Comparison of ENCODE assay signal across 16 cellular contexts in the genomic region with DNA sequence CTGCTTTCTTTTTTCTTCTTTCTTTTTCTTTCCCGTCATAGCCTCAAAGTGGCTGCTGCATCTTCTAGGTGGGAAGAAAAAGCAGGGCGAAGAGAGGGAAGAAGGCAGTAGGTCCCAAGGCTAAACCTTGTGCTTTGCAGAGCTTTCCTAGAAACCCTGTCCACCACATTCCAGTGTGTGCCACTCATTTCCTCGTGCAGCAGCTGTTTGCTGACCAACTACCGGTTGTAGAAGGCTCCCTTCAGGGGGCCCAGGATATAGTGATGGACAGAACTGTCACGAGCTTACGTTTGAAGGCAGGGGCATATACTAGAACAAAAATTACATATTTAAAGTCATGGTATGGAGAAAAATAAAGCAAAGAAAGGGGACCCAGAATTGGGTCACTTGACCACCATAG.
DNase-seq lines count a peak whose midpoint lies in the region; ATAC-seq and TF ChIP-seq lines count a peak whose summit lies in the region.
"Had no signal": no experiment of that assay in that cellular context is flagged by ENCODE, and none has a peak within 500 bp of the region (broad histone marks: within the 10 kb centered on the region; RNA-seq: fewer than 3 reads in every experiment).

No MANE protein-coding gene starts in this region.

- ATAC-seq in GM19452 (IDR thresholded peaks at IDR 0.05; ENCODE audit: unreplicated experiment) = no peak
- ATAC-seq in GM18517 (IDR thresholded peaks at IDR 0.05; ENCODE audit: unreplicated experiment) = no peak
- ATAC-seq: K562 had no signal

- peak overlapping the region; percentile 79 for H3K27ac ChIP-seq in PC-9
- peak overlapping the region; percentile 34 for H3K27ac ChIP-seq in osteoblast (ENCODE audit: low read depth, low read length)
- H3K27ac ChIP-seq: BLaER1, left ventricle myocardium inferior, vagina had no signal

- CTCF ChIA-PET in Caco-2 (lab: Charles Lee) (interaction anchor here (1.2 kb wide), 1 partner anchor 41 kb away, joined by 4 read pairs; no protein-coding TSS in a partner anchor), PC-9 (lab: Charles Lee) (interaction anchor here (0.7 kb wide), 2 partner anchors 138 to 1101 kb away, joined by 4 to 10 read pairs; no protein-coding TSS in a partner anchor)

- H2AFZ ChIP-seq in PC-9 (no peak overlapping the region), osteoblast (ENCODE audit: low read length) (no peak overlapping the region)

- intact Hi-C loops in Caco-2 (cut with micrococcal nuclease; ENCODE audit: unreplicated experiment) (loop anchor here (1.0 to 2.0 kb wide), 2 partner anchors 19 to 30 kb away; no protein-coding TSS in a partner anchor), PC-9 (cut with micrococcal nuclease; ENCODE audit: unreplicated experiment) (loop anchor here (1.0 to 2.0 kb wide), 5 partner anchors 39 to 252 kb away; a partner anchor contains a TSS)

- BruUV-seq in Caco-2 (replicated peaks; lab: Mats Ljungman, UMichigan) (no TSS peak), PC-9 (replicated peaks; lab: Mats Ljungman, UMichigan) (no TSS peak)

- no peaks in the 10 kb centered on the region for H3K9me3 Mint-ChIP-seq in Caco-2 (ENCODE audit: unreplicated experiment)
- H3K9me3 Mint-ChIP-seq in endothelial cell (ENCODE audit: unreplicated experiment) = no peaks in the 10 kb centered on the region
- H3K9me3 Mint-ChIP-seq in immature natural killer cell = no peaks in the 10 kb centered on the region
- H3K9me3 Mint-ChIP-seq: activated naive CD8-positive, alpha-beta T cell treated with anti-CD3 and anti-CD28 coated beads, Interleukin-2, amount 10 ng/mL, durations not matched to agents 7 days and 5 days had no signal

- TF ChIP-seq CTCF in Caco-2 (IDR thresholded peaks at IDR 0.05; ENCODE audit: insufficient read depth in 1 of 2, low read depth in 1 of 2, low read length in 1 of 2, severe bottlenecking in 1 of 2, unreplicated experiment in 1 of 2) (no peak), PC-9 (conservative IDR thresholded peaks at IDR 0.05) (no peak), endothelial cell (IDR thresholded peaks at IDR 0.05; ENCODE audit: unreplicated experiment) (no peak), osteoblast (IDR thresholded peaks at IDR 0.05; ENCODE audit: extremely low read depth, low read depth, low read length) (no peak), GM20000 (IDR thresholded peaks at IDR 0.05; ENCODE audit: extremely low read depth, missing control alignments) (no peak)

- H3K36me3 ChIP-seq in Caco-2 (ENCODE audit: control insufficient read depth, insufficient read depth, low read length) (no peaks in the 10 kb centered on the region), PC-9 (ENCODE audit: low read depth) (no peaks in the 10 kb centered on the region), osteoblast (ENCODE audit: insufficient read depth, low read length) (peaks cover 4% of the 10 kb centered on the region)
- H3K36me3 ChIP-seq: BLaER1, vagina had no signal

- H3F3A ChIP-seq in PC-9 (ENCODE audit: insufficient read depth, low read depth) = peaks cover 44% of the 10 kb centered on the region

- H3K79me2 ChIP-seq in PC-9 (ENCODE audit: low read depth) (no peaks in the 10 kb centered on the region; the same call in 1 of the 2 replicates), osteoblast (ENCODE audit: insufficient read depth, low read length) (no peaks in the 10 kb centered on the region)

- no peak overlapping the region for H3K4me3 ChIP-seq in Caco-2 (ENCODE audit: low read depth, low read length)
- H3K4me3 ChIP-seq in PC-9 = peak overlapping the region; percentile 28; the same call in 1 of the 2 replicates
- no peak overlapping the region for H3K4me3 ChIP-seq in osteoblast (ENCODE audit: insufficient read depth, low read length)
- H3K4me3 ChIP-seq: BLaER1, K562, left ventricle myocardium inferior, vagina had no signal

- H3K27me3 Mint-ChIP-seq in Caco-2 (ENCODE audit: insufficient read depth, unreplicated experiment) = no peaks in the 10 kb centered on the region
- H3K27me3 Mint-ChIP-seq in endothelial cell (ENCODE audit: unreplicated experiment) = peaks cover 27% of the 10 kb centered on the region
- peaks cover 0 to 10% (median 5%) of the 10 kb centered on the region in 3 donors for H3K27me3 Mint-ChIP-seq in immature natural killer cell (ENCODE audit: low read depth in 3 of 3)

- H3K9me2 ChIP-seq in PC-9 (ENCODE audit: insufficient read depth) = no peaks in the 10 kb centered on the region

- H3K27ac Mint-ChIP-seq in Caco-2 (ENCODE audit: unreplicated experiment) (peak overlapping the region; percentile 83), endothelial cell (ENCODE audit: unreplicated experiment) (peak overlapping the region; percentile 77), immature natural killer cell (no peak overlapping the region)
- H3K27ac Mint-ChIP-seq: activated naive CD8-positive, alpha-beta T cell treated with anti-CD3 and anti-CD28 coated beads, Interleukin-2, amount 10 ng/mL, durations not matched to agents 7 days and 5 days had no signal

- peak overlapping the region; percentile 65 for H3K4me2 ChIP-seq in PC-9
- H3K4me2 ChIP-seq in osteoblast (ENCODE audit: insufficient read depth, low read length) = peak overlapping the region; percentile 40
- H3K4me2 ChIP-seq: BLaER1 had no signal

- H3K27me3 ChIP-seq in Caco-2 (replicated peaks; ENCODE audit: control insufficient read depth, insufficient read depth, low read length) (no peaks in the 10 kb centered on the region), PC-9 (ENCODE audit: insufficient read depth, low read depth) (no peaks in the 10 kb centered on the region), osteoblast (ENCODE audit: insufficient read depth, low read length) (no peaks in the 10 kb centered on the region)
- H3K27me3 ChIP-seq: vagina had no signal

- H3K9me3 ChIP-seq in Caco-2 (no peaks in the 10 kb centered on the region), PC-9 (ENCODE audit: insufficient read depth, low read depth) (no peaks in the 10 kb centered on the region), osteoblast (ENCODE audit: low read depth, low read length) (no peaks in the 10 kb centered on the region)
- H3K9me3 ChIP-seq: BLaER1, left ventricle myocardium inferior, vagina had no signal

- POLR2A ChIA-PET in Caco-2 (lab: Charles Lee) = no interaction called here
- POLR2A ChIA-PET in PC-9 (lab: Charles Lee; ENCODE audit: unreplicated experiment) = no interaction called here

- H3K4me1 ChIP-seq in Caco-2 (peaks cover 52% of the 10 kb centered on the region), PC-9 (replicated peaks; ENCODE audit: insufficient read depth) (peaks cover 71% of the 10 kb centered on the region), osteoblast (ENCODE audit: insufficient read depth, low read length) (peaks cover 36% of the 10 kb centered on the region)

- H4K20me1 ChIP-seq in PC-9 (ENCODE audit: insufficient read depth) (no peaks in the 10 kb centered on the region), osteoblast (ENCODE audit: insufficient read depth, low read length) (peaks cover 2% of the 10 kb centered on the region)

- DNase-seq in Caco-2 (no peak), PC-9 (peak; percentile 37 to 83), endothelial cell (ENCODE audit: low spot score) (no peak), osteoblast (ENCODE audit: insufficient read length, low spot score, missing footprints) (peak; percentile 91), immature natural killer cell (no peak), GM20000 (ENCODE audit: low spot score) (no peak)
- DNase-seq: activated naive CD8-positive, alpha-beta T cell treated with anti-CD3 and anti-CD28 coated beads, Interleukin-2, amount 10 ng/mL, durations not matched to agents 7 days and 5 days; head of caudate nucleus; left ventricle myocardium inferior; NCI-H1930; SHP77 treated with DMSO at 0.1 percent for 48 hours had no signal

- H3K4me1 Mint-ChIP-seq in Caco-2 (ENCODE audit: low read depth, unreplicated experiment) (peaks cover 38% of the 10 kb centered on the region), endothelial cell (ENCODE audit: unreplicated experiment) (peaks cover 75% of the 10 kb centered on the region), immature natural killer cell (no peaks in the 10 kb centered on the region)

- H3K36me3 Mint-ChIP-seq in Caco-2 (ENCODE audit: insufficient read depth, unreplicated experiment) = peaks cover 37% of the 10 kb centered on the region
- peaks cover 51% of the 10 kb centered on the region for H3K36me3 Mint-ChIP-seq in endothelial cell (ENCODE audit: low read depth, unreplicated experiment)
- H3K36me3 Mint-ChIP-seq in immature natural killer cell = no peaks in the 10 kb centered on the region
- H3K36me3 Mint-ChIP-seq: activated naive CD8-positive, alpha-beta T cell treated with anti-CD3 and anti-CD28 coated beads, Interleukin-2, amount 10 ng/mL, durations not matched to agents 7 days and 5 days had no signal

- H3K4me3 Mint-ChIP-seq in Caco-2 (ENCODE audit: unreplicated experiment) (no peak overlapping the region), endothelial cell (ENCODE audit: unreplicated experiment) (peak overlapping the region; percentile 47), immature natural killer cell (no peak overlapping the region)
- H3K4me3 Mint-ChIP-seq: activated naive CD8-positive, alpha-beta T cell treated with anti-CD3 and anti-CD28 coated beads, Interleukin-2, amount 10 ng/mL, durations not matched to agents 7 days and 5 days had no signal

Comparison
In these comparisons a context has a peak if more than half of its experiments do, and no peak if none do; other contexts are left out.
1. DNase-seq: peak in PC-9 (2 of 2) and osteoblast (single experiment); none in Caco-2 (0 of 2), endothelial cell (single experiment), immature natural killer cell (0 of 3) and GM20000 (single experiment).
2. H3K27ac Mint-ChIP-seq: peak in Caco-2 (single experiment) and endothelial cell (single experiment); none in immature natural killer cell (0 of 6).